20 cellular contexts compared by ENCODE assay signal in the genomic region with DNA sequence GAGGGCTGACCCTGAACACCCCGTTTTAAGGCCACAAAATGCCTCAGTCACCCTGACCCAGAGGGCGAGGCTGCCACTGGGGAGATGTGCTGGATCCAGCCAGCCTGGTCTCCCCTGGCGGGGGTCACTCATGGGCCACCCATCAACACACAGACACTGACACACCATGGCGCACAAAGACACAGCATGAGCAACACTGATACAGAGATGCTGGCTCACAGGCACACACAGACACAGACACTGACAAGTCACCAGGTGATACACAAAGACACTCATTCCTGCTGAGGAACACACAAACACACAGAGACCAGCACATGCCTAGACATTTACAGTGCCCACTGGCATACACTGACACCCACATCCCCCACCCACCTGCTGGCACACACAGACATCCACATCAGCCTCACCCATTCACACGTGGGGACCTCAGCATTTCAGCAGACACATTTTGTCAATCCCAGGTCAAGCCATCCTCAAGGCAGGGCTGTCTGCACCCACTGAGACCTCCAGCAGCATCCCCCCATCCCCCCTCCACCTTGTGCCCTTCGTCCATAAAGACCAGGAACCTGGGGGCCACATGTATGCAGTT.
DNase-seq lines count a peak whose midpoint lies in the region; ATAC-seq, FAIRE-seq and TF ChIP-seq lines count a peak whose summit lies in the region.
"Had no signal": no experiment of that assay in that cellular context is flagged by ENCODE, and none has a peak within 500 bp of the region (broad histone marks: within the 10 kb centered on the region; RNA-seq: fewer than 3 reads in every experiment).

No MANE protein-coding gene starts in this region.

- no peak for TF ChIP-seq EP300 in HepG2 (IDR thresholded peaks at IDR 0.05; ENCODE audit: low read depth in 2 of 2, low read length in 2 of 2)
- TF ChIP-seq EP300 in HepG2 (CRISPR knock-in tag; IDR thresholded peaks at IDR 0.05; ENCODE audit: borderline replicate concordance) = no peak
- TF ChIP-seq EP300 in GM12878 (IDR thresholded peaks at IDR 0.05; ENCODE audit: borderline replicate concordance in 1 of 2, control insufficient read depth in 1 of 2, low read depth in 2 of 2, low read length in 2 of 2) = no peak

- 26% methylated on average over 3 of the region's 6 CpGs for WGBS in HepG2 (ENCODE audit: low lambda C conversion rate)
- no CpG with 5 or more reads among the region's 6 CpGs for WGBS in right lobe of liver (ENCODE audit: insufficient coverage, low coverage, low lambda C conversion rate, missing lambda C conversion rate)
- 23% methylated on average over 6 of the region's 6 CpGs for WGBS in GM12878 (ENCODE audit: insufficient coverage, insufficient replicate concordance, low lambda C conversion rate, missing lambda C conversion rate)
- WGBS in lower leg skin, 2 donors = 86 to 87% methylated on average over 3 to 6 of the region's 6 CpGs

- TF ChIP-seq RAD21 in HepG2 (CRISPR knock-in tag; IDR thresholded peaks at IDR 0.05) (no peak), GM12878 (IDR thresholded peaks at IDR 0.05; ENCODE audit: insufficient read depth, low read depth, low read length) (no peak)

- POLR2A ChIA-PET in HepG2 (lab: Yijun Ruan, JAX) = no interaction called here
- POLR2A ChIA-PET in GM12878 (lab: Charles Lee) = no interaction called here

- peaks cover 0 to 20% (median 0%) of the 10 kb centered on the region in 3 donors for H3K27me3 Mint-ChIP-seq in naive B cell

- no peaks in the 10 kb centered on the region for H3K79me2 ChIP-seq in HepG2 (ENCODE audit: insufficient read depth, low read length)
- no peaks in the 10 kb centered on the region for H3K79me2 ChIP-seq in GM12878 (ENCODE audit: control insufficient read depth, insufficient read depth, low read length)

- in situ Hi-C loops in HepG2 (cut with HindIII; ENCODE audit: extremely low pct_ligation_motif_present, low pct_unique_long_range_greater_than_20kb) = no loop called here
- in situ Hi-C loops in GM12878 (cut with MboI) = no loop called here

- H3K9ac ChIP-seq in HepG2 (ENCODE audit: insufficient read depth, low read depth, low read length) = no peak overlapping the region
- H3K9ac ChIP-seq in GM12878 (ENCODE audit: control insufficient read depth, insufficient read depth, low read length) = no peak overlapping the region

- no peak for ATAC-seq in HepG2
- ATAC-seq in right lobe of liver = no peak
- ATAC-seq in GM12878 = no peak; the same call in 2 of the 3 replicates
- ATAC-seq in naive B cell (ENCODE audit: low read depth in 2 of 2) = no peak
- ATAC-seq: PC-3 had no signal

- H3K9me3 ChIP-seq in HepG2 (ENCODE audit: low read length) = no peaks in the 10 kb centered on the region
- no peaks in the 10 kb centered on the region for H3K9me3 ChIP-seq in right lobe of liver
- H3K9me3 ChIP-seq in GM12878 (replicated peaks; ENCODE audit: control insufficient read depth, insufficient read depth, low read length) = no peaks in the 10 kb centered on the region
- H3K9me3 ChIP-seq: MG63 had no signal

- FAIRE-seq in HepG2 (lab: Jason Lieb, UNC) (no peak), GM12878 (lab: Jason Lieb, UNC) (no peak), urothelium cell line (lab: Jason Lieb, UNC) (peak; percentile 92), RCC 7860 (lab: Jason Lieb, UNC) (no peak)

- H3K4me1 Mint-ChIP-seq in naive B cell = peaks cover 18 to 31% (median 27%) of the 10 kb centered on the region in 3 donors
- H3K4me1 Mint-ChIP-seq: GM23338 had no signal

- H3K36me3 ChIP-seq in HepG2 (replicated peaks in 1 of 2; ENCODE audit: control insufficient read depth in 1 of 2, insufficient read depth in 2 of 2, low read length in 2 of 2) (no peaks in the 10 kb centered on the region), right lobe of liver (no peaks in the 10 kb centered on the region), GM12878 (ENCODE audit: control insufficient read depth in 2 of 2, insufficient read depth in 2 of 2, low read length in 1 of 2) (no peaks in the 10 kb centered on the region)
- H3K36me3 ChIP-seq: MG63 had no signal

- H3K4me3 ChIP-seq in HepG2 (replicated peaks in 1 of 3; ENCODE audit: insufficient read depth in 1 of 3, low read depth in 2 of 3, low read length in 3 of 3) (no peak overlapping the region), right lobe of liver (no peak overlapping the region), GM12878 (no peak overlapping the region), lower leg skin (ENCODE audit: low read depth, poor library complexity, severe bottlenecking) (no peak overlapping the region)
- H3K4me3 ChIP-seq: GM23338, MG63 had no signal

- no peaks in the 10 kb centered on the region for H3K4me1 ChIP-seq in HepG2 (ENCODE audit: insufficient read depth, low read length)
- H3K4me1 ChIP-seq in right lobe of liver = peaks cover 0 to 5% (median 0%) of the 10 kb centered on the region in 4 donors
- H3K4me1 ChIP-seq in GM12878 (ENCODE audit: control insufficient read depth, insufficient read depth, low read length) = no peaks in the 10 kb centered on the region

- intact Hi-C loops in HepG2 (cut with micrococcal nuclease; ENCODE audit: unreplicated experiment) (no loop called here), right lobe of liver (cut with DNase I) (no loop called here), GM12878 (cut with micrococcal nuclease; ENCODE audit: unreplicated experiment) (no loop called here), lower leg skin (cut with DNase I; ENCODE audit: low total_unique reads) (no loop called here)

- no peak overlapping the region for H3K4me3 Mint-ChIP-seq in naive B cell
- H3K4me3 Mint-ChIP-seq: GM23338 had no signal

- SMC1A ChIA-PET in GM12878 (lab: Charles Lee; ENCODE audit: uncharacterized antibody, unreplicated experiment) = no interaction called here

- H3K4me2 ChIP-seq in HepG2 (ENCODE audit: low read depth, low read length) = no peak overlapping the region
- no peak overlapping the region for H3K4me2 ChIP-seq in GM12878 (ENCODE audit: control insufficient read depth, insufficient read depth)
- H3K4me2 ChIP-seq: GM23338 had no signal

- CTCF ChIA-PET in HepG2 (lab: Yijun Ruan, JAX; ENCODE audit: low intra/inter-chr PET ratio, low total read pairs) = no interaction called here
- CTCF ChIA-PET in GM12878 (lab: Yijun Ruan, JAX) = interaction anchor here (1.0 kb wide), 1 partner anchor 10 kb away, joined by 3 read pairs; no protein-coding TSS in a partner anchor

- RAD21 ChIA-PET in GM12878 (lab: Charles Lee; ENCODE audit: unreplicated experiment) = no interaction called here

- H2AFZ ChIP-seq in HepG2 (ENCODE audit: low read length) (no peak overlapping the region), GM12878 (ENCODE audit: control insufficient read depth, low read depth, low read length) (no peak overlapping the region)
- H2AFZ ChIP-seq: GM23338 had no signal

- BruUV-seq in HepG2 (replicated peaks; lab: Mats Ljungman, UMichigan) (no TSS peak), GM12878 (replicated peaks; lab: Mats Ljungman, UMichigan) (no TSS peak)

- H3K36me3 Mint-ChIP-seq in naive B cell = no peaks in the 10 kb centered on the region

- no peaks in the 10 kb centered on the region for H3K9me3 Mint-ChIP-seq in naive B cell
- H3K9me3 Mint-ChIP-seq: GM23338 had no signal

- H4K20me1 ChIP-seq in HepG2 (ENCODE audit: insufficient read depth, low read length) (no peaks in the 10 kb centered on the region), GM12878 (ENCODE audit: control insufficient read depth, insufficient read depth) (no peaks in the 10 kb centered on the region)

- no peak for DNase-seq in HepG2 (ENCODE audit: low spot score)
- no peak for DNase-seq in right lobe of liver
- DNase-seq in GM12878 (ENCODE audit: low read depth, low spot score) = no peak
- DNase-seq in naive B cell = no peak
- no peak for DNase-seq in urothelium cell line (ENCODE audit: low spot score)
- no peak for DNase-seq in lower leg skin (ENCODE audit: low spot score in 2 of 2)
- DNase-seq in RCC 7860 (ENCODE audit: low spot score) = no peak
- no peak for DNase-seq in central memory CD4-positive, alpha-beta T cell
- DNase-seq: DMS153, HCEC 1CT, KG1, MG63, NCI-H1105 treated with DMSO at 0.1 percent for 48 hours, NCI-H2029, NCI-H446, NCI-H524 treated with DMSO at 0.1 percent for 48 hours, NCI-H774, PC-3, Right ventricle myocardium superior had no signal

- H3K27me3 ChIP-seq in HepG2 (ENCODE audit: control insufficient read depth in 1 of 2, insufficient read depth in 2 of 2, low read length in 2 of 2) (peaks cover 0 to 2% of the 10 kb centered on the region in 2 experiments; a peak in 3 of 5 replicates), right lobe of liver (no peaks in the 10 kb centered on the region), GM12878 (replicated peaks in 1 of 2; ENCODE audit: control insufficient read depth in 2 of 2, insufficient read depth in 2 of 2, low read length in 1 of 2) (no peaks in the 10 kb centered on the region; a peak in 1 of 4 replicates)
- H3K27me3 ChIP-seq: MG63 had no signal

- peak overlapping the region in 4 of 6 donors; percentile 33 to 60 (median 57) for H3K27ac Mint-ChIP-seq in naive B cell
- H3K27ac Mint-ChIP-seq: GM23338 had no signal

- TF ChIP-seq CTCF in HepG2 (CRISPR knock-in tag; IDR thresholded peaks at IDR 0.05) = no peak
- no peak for TF ChIP-seq CTCF in right lobe of liver (IDR thresholded peaks at IDR 0.05)
- TF ChIP-seq CTCF in GM12878 (IDR thresholded peaks at IDR 0.05 in 2 of 3, conservative IDR thresholded peaks at IDR 0.05 in 1 of 3; ENCODE audit: control insufficient read depth in 2 of 3, extremely low read depth in 1 of 3, insufficient read depth in 1 of 3, low read depth in 3 of 3, low read length in 3 of 3) = no peak
- no peak for TF ChIP-seq CTCF in lower leg skin (IDR thresholded peaks at IDR 0.05)

- no peak for TF ChIP-seq POLR2A in HepG2 (IDR thresholded peaks at IDR 0.05; ENCODE audit: insufficient read depth in 1 of 2, low read depth in 2 of 2, low read length in 2 of 2)
- TF ChIP-seq POLR2A in right lobe of liver (IDR thresholded peaks at IDR 0.05) = no peak
- TF ChIP-seq POLR2A in GM12878 (IDR thresholded peaks at IDR 0.05; ENCODE audit: low read depth, low read length) = no peak
- no peak for TF ChIP-seq POLR2A in lower leg skin (IDR thresholded peaks at IDR 0.05)

- H3K27ac ChIP-seq in HepG2 (ENCODE audit: extremely low read length, insufficient read depth, low read length) (no peak overlapping the region), right lobe of liver (no peak overlapping the region), GM12878 (ENCODE audit: control insufficient read depth, insufficient read depth) (no peak overlapping the region)

TF ChIP-seq in GM12878, 131 proteins besides CTCF, POLR2A, EP300 and RAD21 (continues in another document):
- no peak for TF ChIP-seq MXI1 (IDR thresholded peaks at IDR 0.05; ENCODE audit: low read depth, low read length)
- TF ChIP-seq, protein P1, sequence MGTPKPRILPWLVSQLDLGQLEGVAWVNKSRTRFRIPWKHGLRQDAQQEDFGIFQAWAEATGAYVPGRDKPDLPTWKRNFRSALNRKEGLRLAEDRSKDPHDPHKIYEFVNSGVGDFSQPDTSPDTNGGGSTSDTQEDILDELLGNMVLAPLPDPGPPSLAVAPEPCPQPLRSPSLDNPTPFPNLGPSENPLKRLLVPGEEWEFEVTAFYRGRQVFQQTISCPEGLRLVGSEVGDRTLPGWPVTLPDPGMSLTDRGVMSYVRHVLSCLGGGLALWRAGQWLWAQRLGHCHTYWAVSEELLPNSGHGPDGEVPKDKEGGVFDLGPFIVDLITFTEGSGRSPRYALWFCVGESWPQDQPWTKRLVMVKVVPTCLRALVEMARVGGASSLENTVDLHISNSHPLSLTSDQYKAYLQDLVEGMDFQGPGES (IDR thresholded peaks at IDR 0.05) = no peak
- TF ChIP-seq POLR2AphosphoS5 (IDR thresholded peaks at IDR 0.05; ENCODE audit: low read length) = no peak
- no peak for TF ChIP-seq FOXK2 (IDR thresholded peaks at IDR 0.05)
